In genomic region chr19:8391274-8392016, GRCh38 we compare ENCODE assay signal across 8 cellular contexts. TPM values are rescaled to one million over a fixed set of nuclear protein-coding genes. Genes with fewer than 3 reads are reported as not detected.
DNase-seq lines count a peak whose midpoint lies in the region; ATAC-seq and TF ChIP-seq lines count a peak whose summit lies in the region.

No MANE protein-coding gene starts in this region.

- 93 to 94% methylated on average over 21 of the region's 21 CpGs for WGBS in ectodermal cell, 2 experiments

- H3K4me2 ChIP-seq in BLaER1 treated with 17β-estradiol and CSF1 and Interleukin-3, amounts not matched to agents 10 nM and 100 nM = peak overlapping the region; percentile 63 to 87 (median 79)
- peak overlapping the region; percentile 65 for H3K4me2 ChIP-seq in neural cell (ENCODE audit: low read length)

- no peak for DNase-seq in MG63
- DNase-seq in SW480 (ENCODE audit: low spot score) = no peak
- DNase-seq in mesenteric fat pad (ENCODE audit: low spot score) = no peak
- no peak for DNase-seq in NCI-H2107 (lab: John Stamatoyannopoulos, UW)

- peaks cover 56% of the 10 kb centered on the region for H3K79me2 ChIP-seq in neural cell (replicated peaks; ENCODE audit: insufficient read depth, low read length)

- no peak for ATAC-seq in HG02678 (IDR thresholded peaks at IDR 0.05; ENCODE audit: unreplicated experiment)

- peaks cover 5 to 14% (median 12%) of the 10 kb centered on the region in 11 experiments for H3K9me3 ChIP-seq in BLaER1 treated with 17β-estradiol and CSF1 and Interleukin-3, amounts not matched to agents 10 nM and 100 nM (replicated peaks in 1 of 11)
- H3K9me3 ChIP-seq in MG63 (peaks cover 6% of the 10 kb centered on the region), ectodermal cell (ENCODE audit: control insufficient read depth, low read length) (no peaks in the 10 kb centered on the region), neural cell (ENCODE audit: low read length) (no peaks in the 10 kb centered on the region)

- H3K9ac ChIP-seq in BLaER1 treated with 17β-estradiol and CSF1 and Interleukin-3, amounts not matched to agents 10 nM and 100 nM = peak overlapping the region; percentile 25 to 67 (median 44)
- H3K9ac ChIP-seq in neural cell (ENCODE audit: low read length) = no peak overlapping the region

- TF ChIP-seq CTCF in neural cell (IDR thresholded peaks at IDR 0.05; ENCODE audit: poor library complexity, severe bottlenecking) = no peak

- peaks cover 56 to 57% (median 57%) of the 10 kb centered on the region in 11 experiments for H4K20me1 ChIP-seq in BLaER1 treated with 17β-estradiol and CSF1 and Interleukin-3, amounts not matched to agents 10 nM and 100 nM
- peaks cover 33% of the 10 kb centered on the region for H4K20me1 ChIP-seq in neural cell (ENCODE audit: insufficient read depth)

- H2AFZ ChIP-seq in neural cell (ENCODE audit: low read depth, low read length) = no peak overlapping the region

- H3K9me2 ChIP-seq in neural cell (ENCODE audit: insufficient read depth, low read length) = no peaks in the 10 kb centered on the region

- H3K4me1 ChIP-seq in BLaER1 treated with 17β-estradiol and CSF1 and Interleukin-3, amounts not matched to agents 10 nM and 100 nM = peaks cover 20 to 54% (median 49%) of the 10 kb centered on the region in 10 experiments
- peaks cover 8% of the 10 kb centered on the region for H3K4me1 ChIP-seq in ectodermal cell (ENCODE audit: control insufficient read depth, insufficient read depth, low read length)

- no peak for TF ChIP-seq RAD21 in neural cell (conservative IDR thresholded peaks at IDR 0.05)

- peak overlapping the region in 9 of 10 experiments; percentile 19 to 100 (median 39); a peak in 14 of 20 replicates for H3K4me3 ChIP-seq in BLaER1 treated with 17β-estradiol and CSF1 and Interleukin-3, amounts not matched to agents 10 nM and 100 nM
- H3K4me3 ChIP-seq in MG63 (peak overlapping the region; percentile 71), ectodermal cell (ENCODE audit: insufficient read depth, low read depth, low read length) (peak overlapping the region; percentile 30), neural cell (ENCODE audit: low read length) (peak overlapping the region; percentile 71)

- H3K27ac ChIP-seq in BLaER1 treated with 17β-estradiol and CSF1 and Interleukin-3, amounts not matched to agents 10 nM and 100 nM = peak overlapping the region in 8 of 11 experiments; percentile 4 to 51 (median 20); a peak in 9 of 22 replicates
- H3K27ac ChIP-seq in ectodermal cell (ENCODE audit: insufficient read depth, low read depth, low read length, poor library complexity, severe bottlenecking) (no peak overlapping the region), neural cell (ENCODE audit: low read length) (no peak overlapping the region)

- no peaks in the 10 kb centered on the region for H3K27me3 ChIP-seq in BLaER1 treated with 17β-estradiol and CSF1 and Interleukin-3, amounts not matched to agents 10 nM and 100 nM
- no peaks in the 10 kb centered on the region for H3K27me3 ChIP-seq in MG63
- H3K27me3 ChIP-seq in ectodermal cell (ENCODE audit: control insufficient read depth, insufficient read depth, low read length, poor library complexity, severe bottlenecking) = no peaks in the 10 kb centered on the region
- no peaks in the 10 kb centered on the region for H3K27me3 ChIP-seq in neural cell (ENCODE audit: insufficient read depth, low read depth, low read length)

- H3F3A ChIP-seq in neural cell (ENCODE audit: insufficient read depth, low read length, poor library complexity, severe bottlenecking) = no peaks in the 10 kb centered on the region

- H3K36me3 ChIP-seq in BLaER1 treated with 17β-estradiol and CSF1 and Interleukin-3, amounts not matched to agents 10 nM and 100 nM = peaks cover 10 to 44% (median 15%) of the 10 kb centered on the region in 11 experiments; a peak in 20 of 22 replicates
- H3K36me3 ChIP-seq in MG63 = peaks cover 27% of the 10 kb centered on the region
- no peaks in the 10 kb centered on the region for H3K36me3 ChIP-seq in ectodermal cell (ENCODE audit: control insufficient read depth, insufficient read depth, low read length)
- no peaks in the 10 kb centered on the region for H3K36me3 ChIP-seq in neural cell (ENCODE audit: insufficient read depth, low read length)

- no peak for TF ChIP-seq EP300 in neural cell (conservative IDR thresholded peaks at IDR 0.05; ENCODE audit: poor library complexity, severe bottlenecking)

TF ChIP-seq in neural cell, 6 proteins besides CTCF, POLR2A, EP300 and RAD21:
- TF ChIP-seq EZH2 (IDR thresholded peaks at IDR 0.05; ENCODE audit: borderline replicate concordance, insufficient read depth, low read length, poor library complexity, severe bottlenecking) (no peak), TAF1 (IDR thresholded peaks at IDR 0.05; ENCODE audit: low read depth) (no peak), SMC3 (conservative IDR thresholded peaks at IDR 0.05; ENCODE audit: poor library complexity) (no peak), REST (IDR thresholded peaks at IDR 0.05; ENCODE audit: borderline replicate concordance) (no peak), POLR2AphosphoS5 (IDR thresholded peaks at IDR 0.05) (no peak), MXI1 (conservative IDR thresholded peaks at IDR 0.05; ENCODE audit: poor library complexity, severe bottlenecking) (no peak)

RNA-seq across cellular contexts. Expression of gene RAB11B, which starts 1.3 kb away (rescaled TPM):
- 17.0 and 39.8 TPM in 2 replicates for total RNA-seq in MG63 (2014; rRNA removed; shearing (Covaris generic); ENCODE audit: low replicate concordance)
- polyA plus RNA-seq in ectodermal cell (2013, experiment 1 of 4) = 152 TPM
- 138 TPM for polyA plus RNA-seq in ectodermal cell (2013, experiment 2 of 4)
- 113 TPM for polyA plus RNA-seq in ectodermal cell (2013, experiment 3 of 4)
- 124 TPM for polyA plus RNA-seq in ectodermal cell (2013, experiment 4 of 4)
- 71.1 and 84.2 TPM in 2 replicates for polyA plus RNA-seq in neural cell
- 80.5 and 93.7 TPM in 2 replicates for polyA minus RNA-seq in neural cell
- total RNA-seq in mesenteric fat pad = 100 TPM

RNA-seq across cellular contexts. Expression of gene MARCHF2, which starts 21.7 kb away (rescaled TPM):
- total RNA-seq in MG63 (2014; rRNA removed; shearing (Covaris generic); ENCODE audit: low replicate concordance) = 60.2 and 89.4 TPM in 2 replicates
- polyA plus RNA-seq in ectodermal cell (2013, experiment 1 of 4) = 22.6 TPM
- polyA plus RNA-seq in ectodermal cell (2013, experiment 2 of 4) = 22.9 TPM
- 25.8 TPM for polyA plus RNA-seq in ectodermal cell (2013, experiment 3 of 4)
- polyA plus RNA-seq in ectodermal cell (2013, experiment 4 of 4) = 26.1 TPM
- 57.3 and 67.9 TPM in 2 replicates for polyA plus RNA-seq in neural cell
- polyA minus RNA-seq in neural cell = 47.5 and 52.1 TPM in 2 replicates
- 101 TPM for total RNA-seq in mesenteric fat pad

RNA-seq across cellular contexts. Expression of gene ANGPTL4, which starts 27.5 kb away (rescaled TPM):
- total RNA-seq in MG63 (2014; rRNA removed; shearing (Covaris generic); ENCODE audit: low replicate concordance) = 46.7 and 64.6 TPM in 2 replicates
- 15.6 TPM for polyA plus RNA-seq in ectodermal cell (2013, experiment 1 of 4)
- polyA plus RNA-seq in ectodermal cell (2013, experiment 2 of 4) = 10.1 TPM
- 11.6 TPM for polyA plus RNA-seq in ectodermal cell (2013, experiment 3 of 4)
- 13.5 TPM for polyA plus RNA-seq in ectodermal cell (2013, experiment 4 of 4)
- not detected in 2 replicates for polyA plus RNA-seq in neural cell
- polyA minus RNA-seq in neural cell = not detected in 2 replicates
- total RNA-seq in mesenteric fat pad = 753 TPM

RNA-seq across cellular contexts. Expression of gene KANK3, which starts 48.4 kb away (rescaled TPM):
- total RNA-seq in MG63 (2014; rRNA removed; shearing (Covaris generic); ENCODE audit: low replicate concordance) = 0.20 TPM in 1 of 2 replicates, not detected in the other
- 1.2 TPM for polyA plus RNA-seq in ectodermal cell (2013, experiment 1 of 4)
- 0.59 TPM for polyA plus RNA-seq in ectodermal cell (2013, experiment 2 of 4)
- polyA plus RNA-seq in ectodermal cell (2013, experiment 3 of 4) = 0.43 TPM
- polyA plus RNA-seq in ectodermal cell (2013, experiment 4 of 4) = 0.93 TPM
- 1.0 and 2.8 TPM in 2 replicates for polyA plus RNA-seq in neural cell
- polyA minus RNA-seq in neural cell = 0.49 and 1.7 TPM in 2 replicates
- 28.6 TPM for total RNA-seq in mesenteric fat pad

RNA-seq across cellular contexts. Expression of gene HNRNPM, which starts 53.3 kb away (rescaled TPM):
- total RNA-seq in MG63 (2014; rRNA removed; shearing (Covaris generic); ENCODE audit: low replicate concordance) = 95.3 and 126 TPM in 2 replicates
- polyA plus RNA-seq in ectodermal cell (2013, experiment 1 of 4) = 538 TPM
- 488 TPM for polyA plus RNA-seq in ectodermal cell (2013, experiment 2 of 4)
- 267 TPM for polyA plus RNA-seq in ectodermal cell (2013, experiment 3 of 4)
- 313 TPM for polyA plus RNA-seq in ectodermal cell (2013, experiment 4 of 4)
- polyA plus RNA-seq in neural cell = 91.7 and 113 TPM in 2 replicates
- polyA minus RNA-seq in neural cell = 75.7 and 100 TPM in 2 replicates
- 145 TPM for total RNA-seq in mesenteric fat pad

Comparison
In these comparisons a context has a peak if more than half of its experiments do, and no peak if none do; other contexts are left out.
1. H3K27ac ChIP-seq: peak in BLaER1 treated with 17β-estradiol and CSF1 and Interleukin-3, amounts not matched to agents 10 nM and 100 nM (8 of 11); none in ectodermal cell (single experiment) and neural cell (single experiment).
2. RNA of gene ANGPTL4, which starts 27.5 kb away (total RNA-seq): 753 TPM in mesenteric fat pad (single experiment); 46.7 to 64.6 TPM in MG63; every median in the first group is over 10 times any median in the second.
3. Peak in every context shown above with its lines, with median percentiles within 50 percentile points of each other: H3K4me3 ChIP-seq.